ENCODE assay signal across 9 cellular contexts in the genomic region with DNA sequence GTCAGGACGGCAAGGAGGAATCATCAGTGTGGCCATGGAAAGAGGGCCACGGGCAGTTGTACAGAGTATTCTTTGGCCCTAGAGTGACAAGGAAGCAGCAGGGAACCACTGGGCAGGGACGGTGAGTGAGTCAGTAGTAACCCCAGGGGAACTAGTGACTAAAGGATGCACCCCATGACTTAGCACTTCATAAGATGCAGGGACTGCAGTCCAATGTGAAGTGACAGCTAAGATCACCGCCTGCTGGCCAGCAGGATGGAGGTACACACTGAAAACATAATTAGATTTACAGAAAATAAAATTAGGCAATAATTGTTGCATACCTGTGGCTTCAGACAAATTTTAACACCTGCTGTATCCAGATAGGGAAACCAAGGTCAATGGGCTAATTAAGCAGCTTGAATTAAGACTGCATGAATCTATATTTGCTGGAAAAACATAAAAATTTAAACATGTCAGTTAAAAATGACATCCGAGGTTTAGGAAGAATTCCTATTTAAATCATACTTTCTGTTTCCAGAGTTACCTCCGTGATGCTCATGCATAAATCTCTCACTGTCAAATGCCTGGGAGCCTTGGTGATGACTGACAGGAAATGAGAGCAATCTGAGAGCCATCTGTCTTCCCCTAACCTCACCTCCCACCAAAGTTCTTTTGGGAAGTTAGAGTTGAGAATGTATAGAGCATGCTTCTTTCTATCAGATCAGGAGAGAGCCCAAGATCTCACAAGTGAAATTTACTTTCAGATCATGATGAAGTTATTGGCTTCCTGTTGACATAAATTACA. TPM values are rescaled to one million over a fixed set of nuclear protein-coding genes. Genes with fewer than 3 reads are reported as not detected.
A peak's percentile ranks its signal among the peaks of the same experiment; 100 is the strongest.
DNase-seq lines count a peak whose midpoint lies in the region; ATAC-seq and TF ChIP-seq lines count a peak whose summit lies in the region.
"Had no signal": no experiment of that assay in that cellular context is flagged by ENCODE, and none has a peak within 500 bp of the region (broad histone marks: within the 10 kb centered on the region; RNA-seq: fewer than 3 reads in every experiment).

No MANE protein-coding gene starts in this region.

- TF ChIP-seq CTCF in type B pancreatic cell (conservative IDR thresholded peaks at IDR 0.05) = peak; percentile 38

- peak; percentile 73 for ATAC-seq in HG03520 (IDR thresholded peaks at IDR 0.05; ENCODE audit: unreplicated experiment)
- ATAC-seq in HG02623 (IDR thresholded peaks at IDR 0.05; ENCODE audit: unreplicated experiment) = no peak

- no peaks in the 10 kb centered on the region for H3K4me1 Mint-ChIP-seq in type B pancreatic cell (ENCODE audit: unreplicated experiment)

- DNase-seq in stimulated activated CD4-positive, alpha-beta T cell treated with anti-CD3 and anti-CD28 coated beads, Interleukin-1b, Interleukin-23, amount 100 ng/mL, for 48 hours = peak; percentile 17
- no peak for DNase-seq in stimulated activated CD4-positive, alpha-beta T cell treated with anti-CD3 and anti-CD28 coated beads, Interleukin-2, amount 100 ng/mL, for 24 hours
- DNase-seq in astrocyte of the hippocampus (ENCODE audit: low read depth, low spot score) (peak; percentile 5), type B pancreatic cell (ENCODE audit: extremely low spot score, unreplicated experiment) (no peak)
- no peak for DNase-seq in activated CD8-positive, alpha-beta memory T cell treated with anti-CD3 and anti-CD28 coated beads, Interleukin-2, amount 50 U/mL, for 4 hours
- no peak for DNase-seq in activated effector memory CD4-positive, alpha-beta T cell treated with anti-CD3 and anti-CD28 coated beads, Interleukin-2, amount 50 U/mL, for 16 hours

- peaks cover 51% of the 10 kb centered on the region for H3K27me3 Mint-ChIP-seq in type B pancreatic cell
- H3K27me3 Mint-ChIP-seq: activated naive CD4-positive, alpha-beta T cell treated with anti-CD3 and anti-CD28 coated beads, Interleukin-2, amount 50 U/mL, for 24 hours had no signal

- H3K4me3 Mint-ChIP-seq in type B pancreatic cell = no peak overlapping the region
- H3K4me3 Mint-ChIP-seq: activated naive CD4-positive, alpha-beta T cell treated with anti-CD3 and anti-CD28 coated beads, Interleukin-2, amount 50 U/mL, for 24 hours had no signal

- H3K36me3 Mint-ChIP-seq in type B pancreatic cell = no peaks in the 10 kb centered on the region
- H3K36me3 Mint-ChIP-seq: activated naive CD4-positive, alpha-beta T cell treated with anti-CD3 and anti-CD28 coated beads, Interleukin-2, amount 50 U/mL, for 24 hours had no signal

- no peak overlapping the region for H3K27ac Mint-ChIP-seq in type B pancreatic cell
- H3K27ac Mint-ChIP-seq: activated naive CD4-positive, alpha-beta T cell treated with anti-CD3 and anti-CD28 coated beads, Interleukin-2, amount 50 U/mL, for 24 hours had no signal

- H3K9me3 Mint-ChIP-seq in type B pancreatic cell = no peaks in the 10 kb centered on the region
- H3K9me3 Mint-ChIP-seq: activated naive CD4-positive, alpha-beta T cell treated with anti-CD3 and anti-CD28 coated beads, Interleukin-2, amount 50 U/mL, for 24 hours had no signal

RNA-seq across cellular contexts. Expression of gene DCLK3, which starts 56.5 kb away (rescaled TPM):
- 0.10 TPM in 2 replicates for total RNA-seq in type B pancreatic cell (ENCODE audit: low replicate concordance)

Comparison
In these comparisons a context has a peak if more than half of its experiments do, and no peak if none do; other contexts are left out.
1. DNase-seq: peak in stimulated activated CD4-positive, alpha-beta T cell treated with anti-CD3 and anti-CD28 coated beads, Interleukin-1b, Interleukin-23, amount 100 ng/mL, for 48 hours (single experiment) and astrocyte of the hippocampus (single experiment); none in stimulated activated CD4-positive, alpha-beta T cell treated with anti-CD3 and anti-CD28 coated beads, Interleukin-2, amount 100 ng/mL, for 24 hours (0 of 2), type B pancreatic cell (single experiment), activated CD8-positive, alpha-beta memory T cell treated with anti-CD3 and anti-CD28 coated beads, Interleukin-2, amount 50 U/mL, for 4 hours (single experiment) and activated effector memory CD4-positive, alpha-beta T cell treated with anti-CD3 and anti-CD28 coated beads, Interleukin-2, amount 50 U/mL, for 16 hours (single experiment).